5 cellular contexts compared by ENCODE assay signal in genomic region chr7:150420242-150420641, GRCh38. TPM values are rescaled to one million over a fixed set of nuclear protein-coding genes. Genes with fewer than 3 reads are reported as not detected.
"Had no signal": no experiment of that assay in that cellular context is flagged by ENCODE, and none has a peak within 500 bp of the region (broad histone marks: within the 10 kb centered on the region; RNA-seq: fewer than 3 reads in every experiment).

No MANE protein-coding gene starts in this region.

- H3K9me3 ChIP-seq: thyroid gland had no signal

- H3K36me3 ChIP-seq: thyroid gland had no signal

- DNase-seq: kidney glomerular epithelial cell had no signal

- H3K9ac ChIP-seq: parathyroid adenoma had no signal

- H3K27me3 ChIP-seq: thyroid gland had no signal

- H3K4me3 Mint-ChIP-seq: neural crest cell had no signal

- H3K27ac ChIP-seq: parathyroid adenoma, skin epidermis, thyroid gland had no signal

- H3K79me2 ChIP-seq: parathyroid adenoma had no signal

- H3K4me3 ChIP-seq: skin epidermis, thyroid gland had no signal

RNA-seq across cellular contexts. Expression of gene GIMAP8, which starts 30.2 kb away (rescaled TPM):
- total RNA-seq: neural crest cell had no signal
